8 cellular contexts compared by ENCODE assay signal in genomic region chr12:30691122-30691879, GRCh38. TPM values are rescaled to one million over a fixed set of nuclear protein-coding genes. Genes with fewer than 3 reads are reported as not detected.
DNase-seq lines count a peak whose midpoint lies in the region; ATAC-seq and TF ChIP-seq lines count a peak whose summit lies in the region.
"Had no signal": no experiment of that assay in that cellular context is flagged by ENCODE, and none has a peak within 500 bp of the region (broad histone marks: within the 10 kb centered on the region; RNA-seq: fewer than 3 reads in every experiment).

No MANE protein-coding gene starts in this region.

- peaks cover 31% of the 10 kb centered on the region for H3K79me2 ChIP-seq in fibroblast of lung (ENCODE audit: control insufficient read depth, insufficient read depth, low read length)

- no peak overlapping the region for H3K9ac ChIP-seq in fibroblast of lung (ENCODE audit: insufficient read depth, low read length)

- DNase-seq in fibroblast of lung (ENCODE audit: low read depth in 2 of 2) (peak; percentile 73 to 79), skeletal muscle cell (ENCODE audit: low read depth) (peak; percentile 59), GM10248 (ENCODE audit: extremely low spot score) (no peak)

- H3K27ac ChIP-seq in HEK293 (ENCODE audit: extremely low read depth, low read depth, low read length), result no peak overlapping the region
- peak overlapping the region; percentile 36 for H3K27ac ChIP-seq in fibroblast of lung (ENCODE audit: insufficient read depth, low read length)
- H3K27ac ChIP-seq: SK-N-MC had no signal

- H3K27me3 ChIP-seq in fibroblast of lung (ENCODE audit: control insufficient read depth, insufficient read depth, low read length), result no peaks in the 10 kb centered on the region

- POLR2A ChIA-PET in HEK293 (lab: Yijun Ruan, JAX) (interaction anchor here (1.6 kb wide), 1 partner anchor 105 kb away, joined by 4 read pairs; no protein-coding TSS in a partner anchor), GM10248 (lab: Yijun Ruan, JAX) (no interaction called here)

- H3K36me3 ChIP-seq in HEK293 (ENCODE audit: control insufficient read depth in 2 of 2, insufficient read depth in 1 of 2, low read length in 2 of 2) (peaks cover 2% of the 10 kb centered on the region in 2 experiments; a peak in 2 of 3 replicates), fibroblast of lung (ENCODE audit: control insufficient read depth, insufficient read depth, low read length) (no peaks in the 10 kb centered on the region)

- H3K9me3 ChIP-seq in HEK293 (ENCODE audit: control insufficient read depth, insufficient read depth, low read depth, low read length) (no peaks in the 10 kb centered on the region), fibroblast of lung (ENCODE audit: control insufficient read depth, insufficient read depth, low read depth, low read length) (no peaks in the 10 kb centered on the region)

- CTCF ChIA-PET in HEK293 (lab: Yijun Ruan, JAX), result interaction anchor here (1.2 kb wide), 1 partner anchor 9 kb away, joined by 5 read pairs; no protein-coding TSS in a partner anchor
- CTCF ChIA-PET in GM10248 (lab: Yijun Ruan, JAX), result interaction anchor here (0.6 kb wide), 1 partner anchor 10 kb away, joined by 3 read pairs; no protein-coding TSS in a partner anchor

- no peaks in the 10 kb centered on the region for H4K20me1 ChIP-seq in fibroblast of lung (ENCODE audit: control insufficient read depth, extremely low read depth, insufficient read depth, low read length)

- ATAC-seq in GM19328 (IDR thresholded peaks at IDR 0.05; ENCODE audit: unreplicated experiment) (no peak), GM21576 (IDR thresholded peaks at IDR 0.05; ENCODE audit: unreplicated experiment) (no peak)

- H3K4me2 ChIP-seq in fibroblast of lung (ENCODE audit: extremely low read depth, insufficient read depth, low read length), result no peak overlapping the region

- peaks cover 14% of the 10 kb centered on the region for H3K4me1 ChIP-seq in HEK293 (ENCODE audit: control insufficient read depth, insufficient read depth, low read length)
- H3K4me1 ChIP-seq in fibroblast of lung (ENCODE audit: control insufficient read depth, extremely low read depth, insufficient read depth, low read length), result peaks cover 3% of the 10 kb centered on the region

- H3K4me3 ChIP-seq in HEK293 (ENCODE audit: low read depth, low read length), result no peak overlapping the region
- no peak overlapping the region for H3K4me3 ChIP-seq in fibroblast of lung (replicated peaks in 1 of 4; ENCODE audit: control extremely low read depth in 1 of 4, insufficient read depth in 1 of 4, low read depth in 3 of 4, low read length in 4 of 4)
- no peak overlapping the region for H3K4me3 ChIP-seq in skeletal muscle cell (ENCODE audit: low read depth, low read length)
- H3K4me3 ChIP-seq: SK-N-MC had no signal

- no peak overlapping the region for H2AFZ ChIP-seq in fibroblast of lung (ENCODE audit: low read length)

- no peak for TF ChIP-seq CTCF in HEK293 (tag by site-specific recombination; IDR thresholded peaks at IDR 0.05)
- TF ChIP-seq CTCF in fibroblast of lung (conservative IDR thresholded peaks at IDR 0.05 in 1 of 2, IDR thresholded peaks at IDR 0.05 in 1 of 2; ENCODE audit: low read depth in 1 of 2, low read length in 2 of 2), result peak in 1 of 2 donors; percentile 6
- no peak for TF ChIP-seq CTCF in GM10248 (IDR thresholded peaks at IDR 0.05; ENCODE audit: control extremely low read depth, extremely low read depth, low read depth, missing control alignments)

TF ChIP-seq in HEK293, 187 proteins besides CTCF, POLR2A, EP300 and RAD21 (continues in another document):
- TF ChIP-seq ZNF416 (tag by site-specific recombination; IDR thresholded peaks at IDR 0.05) (no peak), GLI2 (tag by site-specific recombination; IDR thresholded peaks at IDR 0.05; ENCODE audit: borderline replicate concordance, low read depth) (no peak), ZNF18 (tag by site-specific recombination; IDR thresholded peaks at IDR 0.05) (no peak), TCF7L2 (IDR thresholded peaks at IDR 0.05; ENCODE audit: borderline replicate concordance, low read depth, low read length) (no peak), ZSCAN18 (tag by site-specific recombination; IDR thresholded peaks at IDR 0.05) (no peak), YY2 (tag by site-specific recombination; IDR thresholded peaks at IDR 0.05) (no peak), SP7 (tag by site-specific recombination; IDR thresholded peaks at IDR 0.05) (0 out of 2 replicates have a peak, but pooled peaks have one; percentile 31), ZSCAN16 (tag by site-specific recombination; IDR thresholded peaks at IDR 0.05) (no peak), ZEB2 (tag by site-specific recombination; IDR thresholded peaks at IDR 0.05) (peak; percentile 60; the same call in 1 of the 2 replicates), ZNF600 (tag by site-specific recombination; IDR thresholded peaks at IDR 0.05) (peak; percentile 80)

TF ChIP-seq in PFSK-1, 5 proteins besides CTCF, POLR2A, EP300 and RAD21:
- TF ChIP-seq SIN3A (IDR thresholded peaks at IDR 0.05; ENCODE audit: borderline replicate concordance, insufficient read depth, low read length) (no peak), FOXP2 (optimal IDR thresholded peaks at IDR 0.05; ENCODE audit: borderline replicate concordance, extremely low read depth, extremely low read length, insufficient read depth) (peak; percentile 48)

RNA-seq across cellular contexts. Expression of gene IPO8, which starts 4.4 kb away (rescaled TPM):
- polyA plus RNA-seq in PFSK-1 (2012; ENCODE audit: insufficient read length, low read depth), result 16.5 TPM
- total RNA-seq in fibroblast of lung, result 38.0 and 41.5 TPM in 2 replicates
- polyA plus RNA-seq in fibroblast of lung, result 12.4 and 15.0 TPM in 2 replicates
- polyA plus RNA-seq in fibroblast of lung (2012), result 23.0 and 30.1 TPM in 2 replicates
- 10.7 and 51.1 TPM in 2 replicates for polyA minus RNA-seq in fibroblast of lung (ENCODE audit: low replicate concordance)
